29 cellular contexts compared by ENCODE assay signal in genomic region chr18:36120297-36120696, GRCh38.
"Had no signal": no experiment of that assay in that cellular context is flagged by ENCODE, and none has a peak within 500 bp of the region (broad histone marks: within the 10 kb centered on the region; RNA-seq: fewer than 3 reads in every experiment).

No MANE protein-coding gene starts in this region.

- H3K27me3 Mint-ChIP-seq: activated CD4-positive, alpha-beta memory T cell treated with anti-CD3 and anti-CD28 coated beads for 36 hours; activated CD4-positive, alpha-beta T cell treated with anti-CD3 and anti-CD28 coated beads, Interleukin-2, amount 10 ng/mL, durations not matched to agents 24 days and 14 days; activated naive CD8-positive, alpha-beta T cell treated with anti-CD3 and anti-CD28 coated beads, Interleukin-2, amount 10 ng/mL, durations not matched to agents 7 days and 5 days; natural killer cell treated with Interleukin-12 subunit alpha and Interleukin-12 subunit beta and Interleukin-15 and Interleukin-18, amount 100 ng/mL, for 72 hours had no signal

- H3K9me3 Mint-ChIP-seq: activated CD4-positive, alpha-beta memory T cell treated with anti-CD3 and anti-CD28 coated beads for 36 hours; activated CD4-positive, alpha-beta T cell treated with anti-CD3 and anti-CD28 coated beads, Interleukin-2, amount 10 ng/mL, durations not matched to agents 24 days and 14 days; activated naive CD4-positive, alpha-beta T cell treated with anti-CD3 and anti-CD28 coated beads for 36 hours; activated naive CD8-positive, alpha-beta T cell treated with anti-CD3 and anti-CD28 coated beads, Interleukin-2, amount 10 ng/mL, durations not matched to agents 7 days and 5 days; activated T-helper 1 cell treated with anti-CD3 and anti-CD28 coated beads, Interleukin-12 subunit alpha, Interleukin-12 subunit beta, Interleukin-2, Interleukin-4 antibody, amounts not matched to agents 30 ng/mL and 10 ng/mL and 1 ng/mL, durations not matched to agents 14 hours and 24 hours and 36 hours; immature natural killer cell; natural killer cell treated with Interleukin-12 subunit alpha and Interleukin-12 subunit beta and Interleukin-15 and Interleukin-18, amount 100 ng/mL, for 72 hours had no signal

- H3K27me3 ChIP-seq: foreskin keratinocyte, heart left ventricle, testis, transverse colon had no signal

- H3K4me3 Mint-ChIP-seq: activated CD4-positive, alpha-beta memory T cell treated with anti-CD3 and anti-CD28 coated beads for 36 hours; activated CD4-positive, alpha-beta T cell treated with anti-CD3 and anti-CD28 coated beads, Interleukin-2, amount 10 ng/mL, durations not matched to agents 24 days and 14 days; activated naive CD4-positive, alpha-beta T cell treated with anti-CD3 and anti-CD28 coated beads for 36 hours; activated naive CD8-positive, alpha-beta T cell treated with anti-CD3 and anti-CD28 coated beads, Interleukin-2, amount 10 ng/mL, durations not matched to agents 7 days and 5 days; activated T-helper 1 cell treated with anti-CD3 and anti-CD28 coated beads, Interleukin-12 subunit alpha, Interleukin-12 subunit beta, Interleukin-2, Interleukin-4 antibody, amounts not matched to agents 30 ng/mL and 10 ng/mL and 1 ng/mL, durations not matched to agents 14 hours and 24 hours and 36 hours; immature natural killer cell; natural killer cell treated with Interleukin-12 subunit alpha and Interleukin-12 subunit beta and Interleukin-15 and Interleukin-18, amount 100 ng/mL, for 72 hours had no signal

- ATAC-seq: activated CD4-positive, CD25-positive, alpha-beta regulatory T cell treated with anti-CD3 and anti-CD28 coated beads, Interleukin-2, amount 50 U/mL, for 24 hours; esophagus mucosa; foreskin keratinocyte; heart left ventricle; mucosa of descending colon; natural killer cell treated with Interleukin-12 subunit alpha and Interleukin-12 subunit beta and Interleukin-15 and Interleukin-18, amount 100 ng/mL, for 72 hours; sciatic nerve; stimulated activated naive CD8-positive, alpha-beta T cell treated with anti-CD3 and anti-CD28 coated beads, Interleukin-15, Interleukin-2, amounts not matched to agents 100 U/mL and 50 U/mL, for 24 hours had no signal

- H3K9me3 ChIP-seq: heart left ventricle, lower lobe of right lung, mucosa of descending colon, testis, transverse colon had no signal

- H3K4me1 ChIP-seq: foreskin keratinocyte, heart left ventricle, lower lobe of right lung, testis, transverse colon had no signal

- DNase-seq: activated CD4-positive, alpha-beta memory T cell treated with anti-CD3 and anti-CD28 coated beads for 36 hours; activated CD4-positive, alpha-beta T cell treated with anti-CD3 and anti-CD28 coated beads, Interleukin-2, amount 10 ng/mL, durations not matched to agents 24 days and 14 days; activated CD8-positive, alpha-beta memory T cell treated with anti-CD3 and anti-CD28 coated beads, Interleukin-2, amount 50 U/mL, for 4 hours; activated effector memory CD4-positive, alpha-beta T cell treated with anti-CD3 and anti-CD28 coated beads, Interleukin-2, amount 50 U/mL, for 16 hours; activated naive CD4-positive, alpha-beta T cell treated with anti-CD3 and anti-CD28 coated beads for 36 hours; activated naive CD8-positive, alpha-beta T cell treated with anti-CD3 and anti-CD28 coated beads, Interleukin-2, amount 10 ng/mL, durations not matched to agents 7 days and 5 days; activated T-cell treated with anti-CD3 and anti-CD28 coated beads, Interleukin-2, amount 50 U/mL, for 1 hour; amniotic stem cell; central memory CD4-positive, alpha-beta T cell; foreskin keratinocyte; heart left ventricle; hypothalamus; immature natural killer cell; lower lobe of right lung; mucosa of descending colon; stimulated activated CD4-positive, alpha-beta T cell treated with anti-CD3 and anti-CD28 coated beads, Interleukin-12 subunit alpha, Interleukin-12 subunit beta, amount 100 ng/mL, for 4 hours; stimulated activated CD4-positive, alpha-beta T cell treated with anti-CD3 and anti-CD28 coated beads, Interleukin-4, amount 100 ng/mL, for 1 hour; stimulated activated naive CD8-positive, alpha-beta T cell treated with anti-CD3 and anti-CD28 coated beads, Interleukin-15, Interleukin-2, amounts not matched to agents 100 U/mL and 50 U/mL, for 24 hours; testis; transverse colon; WERI-Rb-1 had no signal

- H3K4me3 ChIP-seq: heart left ventricle, lower lobe of right lung, mucosa of descending colon, skin epidermis, testis, transverse colon had no signal

- H3K4me1 Mint-ChIP-seq: immature natural killer cell had no signal

- H3K27ac ChIP-seq: foreskin keratinocyte, heart left ventricle, lower lobe of right lung, skin epidermis, testis, transverse colon, WERI-Rb-1 had no signal

- H3K27ac Mint-ChIP-seq: activated CD4-positive, alpha-beta memory T cell treated with anti-CD3 and anti-CD28 coated beads for 36 hours; activated CD4-positive, alpha-beta T cell treated with anti-CD3 and anti-CD28 coated beads, Interleukin-2, amount 10 ng/mL, durations not matched to agents 24 days and 14 days; activated naive CD4-positive, alpha-beta T cell treated with anti-CD3 and anti-CD28 coated beads for 36 hours; activated naive CD8-positive, alpha-beta T cell treated with anti-CD3 and anti-CD28 coated beads, Interleukin-2, amount 10 ng/mL, durations not matched to agents 7 days and 5 days; activated T-helper 1 cell treated with anti-CD3 and anti-CD28 coated beads, Interleukin-12 subunit alpha, Interleukin-12 subunit beta, Interleukin-2, Interleukin-4 antibody, amounts not matched to agents 30 ng/mL and 10 ng/mL and 1 ng/mL, durations not matched to agents 14 hours and 24 hours and 36 hours; immature natural killer cell; natural killer cell treated with Interleukin-12 subunit alpha and Interleukin-12 subunit beta and Interleukin-15 and Interleukin-18, amount 100 ng/mL, for 72 hours had no signal

- FAIRE-seq: astrocyte, urothelium cell line had no signal
